1 cellular context compared by ENCODE assay signal in the genomic region with DNA sequence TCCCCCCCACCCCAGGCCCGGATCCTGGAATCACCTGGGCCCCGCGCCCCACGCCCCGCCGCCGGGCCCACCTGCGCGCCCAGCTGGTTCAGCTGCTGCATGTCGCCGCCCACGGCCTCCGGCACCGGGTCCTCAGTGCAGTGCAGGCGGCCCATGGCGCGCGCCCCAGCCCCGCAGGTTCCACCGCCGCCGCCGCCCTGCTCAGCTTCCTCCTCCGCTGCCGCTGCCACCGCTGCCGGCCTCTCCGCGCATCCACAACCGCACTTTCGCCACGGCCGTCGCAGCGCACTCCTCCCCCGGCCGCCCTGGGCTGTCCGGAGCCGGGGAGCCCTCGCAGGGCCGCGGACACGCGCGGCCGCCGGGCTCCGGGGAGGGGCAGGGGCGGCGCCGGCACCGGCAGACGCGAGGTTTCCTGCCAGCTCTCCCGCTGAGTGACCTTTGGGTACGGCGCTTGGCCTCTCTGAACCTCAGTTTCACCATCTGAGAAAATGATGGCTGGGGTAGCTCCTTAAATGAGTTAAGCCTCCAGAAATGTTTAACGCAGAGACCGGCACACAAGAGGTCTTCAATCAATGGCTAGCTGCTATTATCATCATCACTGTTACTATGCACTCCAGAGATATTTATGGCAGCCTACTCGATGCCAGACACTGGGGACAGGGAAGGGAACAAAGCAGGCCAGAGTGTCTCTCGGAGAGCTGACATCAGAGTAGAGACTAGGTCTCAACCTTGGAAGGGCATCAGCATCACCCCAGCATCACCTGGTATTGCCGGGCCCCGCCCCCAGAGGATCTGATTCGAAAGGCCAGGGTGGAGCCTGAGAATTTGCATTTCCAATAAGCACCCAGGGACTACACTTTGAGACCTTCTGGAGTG.
TF ChIP-seq lines count a peak whose summit lies in the region.

A gene (minus strand): TSS at position 231 of the 876 bp plus-strand sequence. CDS start 76 bp downstream, at position 155.

TF ChIP-seq in K562, 482 proteins besides CTCF, POLR2A, EP300 and RAD21 (continued from another document and continues in another):
- TF ChIP-seq, protein P1, sequence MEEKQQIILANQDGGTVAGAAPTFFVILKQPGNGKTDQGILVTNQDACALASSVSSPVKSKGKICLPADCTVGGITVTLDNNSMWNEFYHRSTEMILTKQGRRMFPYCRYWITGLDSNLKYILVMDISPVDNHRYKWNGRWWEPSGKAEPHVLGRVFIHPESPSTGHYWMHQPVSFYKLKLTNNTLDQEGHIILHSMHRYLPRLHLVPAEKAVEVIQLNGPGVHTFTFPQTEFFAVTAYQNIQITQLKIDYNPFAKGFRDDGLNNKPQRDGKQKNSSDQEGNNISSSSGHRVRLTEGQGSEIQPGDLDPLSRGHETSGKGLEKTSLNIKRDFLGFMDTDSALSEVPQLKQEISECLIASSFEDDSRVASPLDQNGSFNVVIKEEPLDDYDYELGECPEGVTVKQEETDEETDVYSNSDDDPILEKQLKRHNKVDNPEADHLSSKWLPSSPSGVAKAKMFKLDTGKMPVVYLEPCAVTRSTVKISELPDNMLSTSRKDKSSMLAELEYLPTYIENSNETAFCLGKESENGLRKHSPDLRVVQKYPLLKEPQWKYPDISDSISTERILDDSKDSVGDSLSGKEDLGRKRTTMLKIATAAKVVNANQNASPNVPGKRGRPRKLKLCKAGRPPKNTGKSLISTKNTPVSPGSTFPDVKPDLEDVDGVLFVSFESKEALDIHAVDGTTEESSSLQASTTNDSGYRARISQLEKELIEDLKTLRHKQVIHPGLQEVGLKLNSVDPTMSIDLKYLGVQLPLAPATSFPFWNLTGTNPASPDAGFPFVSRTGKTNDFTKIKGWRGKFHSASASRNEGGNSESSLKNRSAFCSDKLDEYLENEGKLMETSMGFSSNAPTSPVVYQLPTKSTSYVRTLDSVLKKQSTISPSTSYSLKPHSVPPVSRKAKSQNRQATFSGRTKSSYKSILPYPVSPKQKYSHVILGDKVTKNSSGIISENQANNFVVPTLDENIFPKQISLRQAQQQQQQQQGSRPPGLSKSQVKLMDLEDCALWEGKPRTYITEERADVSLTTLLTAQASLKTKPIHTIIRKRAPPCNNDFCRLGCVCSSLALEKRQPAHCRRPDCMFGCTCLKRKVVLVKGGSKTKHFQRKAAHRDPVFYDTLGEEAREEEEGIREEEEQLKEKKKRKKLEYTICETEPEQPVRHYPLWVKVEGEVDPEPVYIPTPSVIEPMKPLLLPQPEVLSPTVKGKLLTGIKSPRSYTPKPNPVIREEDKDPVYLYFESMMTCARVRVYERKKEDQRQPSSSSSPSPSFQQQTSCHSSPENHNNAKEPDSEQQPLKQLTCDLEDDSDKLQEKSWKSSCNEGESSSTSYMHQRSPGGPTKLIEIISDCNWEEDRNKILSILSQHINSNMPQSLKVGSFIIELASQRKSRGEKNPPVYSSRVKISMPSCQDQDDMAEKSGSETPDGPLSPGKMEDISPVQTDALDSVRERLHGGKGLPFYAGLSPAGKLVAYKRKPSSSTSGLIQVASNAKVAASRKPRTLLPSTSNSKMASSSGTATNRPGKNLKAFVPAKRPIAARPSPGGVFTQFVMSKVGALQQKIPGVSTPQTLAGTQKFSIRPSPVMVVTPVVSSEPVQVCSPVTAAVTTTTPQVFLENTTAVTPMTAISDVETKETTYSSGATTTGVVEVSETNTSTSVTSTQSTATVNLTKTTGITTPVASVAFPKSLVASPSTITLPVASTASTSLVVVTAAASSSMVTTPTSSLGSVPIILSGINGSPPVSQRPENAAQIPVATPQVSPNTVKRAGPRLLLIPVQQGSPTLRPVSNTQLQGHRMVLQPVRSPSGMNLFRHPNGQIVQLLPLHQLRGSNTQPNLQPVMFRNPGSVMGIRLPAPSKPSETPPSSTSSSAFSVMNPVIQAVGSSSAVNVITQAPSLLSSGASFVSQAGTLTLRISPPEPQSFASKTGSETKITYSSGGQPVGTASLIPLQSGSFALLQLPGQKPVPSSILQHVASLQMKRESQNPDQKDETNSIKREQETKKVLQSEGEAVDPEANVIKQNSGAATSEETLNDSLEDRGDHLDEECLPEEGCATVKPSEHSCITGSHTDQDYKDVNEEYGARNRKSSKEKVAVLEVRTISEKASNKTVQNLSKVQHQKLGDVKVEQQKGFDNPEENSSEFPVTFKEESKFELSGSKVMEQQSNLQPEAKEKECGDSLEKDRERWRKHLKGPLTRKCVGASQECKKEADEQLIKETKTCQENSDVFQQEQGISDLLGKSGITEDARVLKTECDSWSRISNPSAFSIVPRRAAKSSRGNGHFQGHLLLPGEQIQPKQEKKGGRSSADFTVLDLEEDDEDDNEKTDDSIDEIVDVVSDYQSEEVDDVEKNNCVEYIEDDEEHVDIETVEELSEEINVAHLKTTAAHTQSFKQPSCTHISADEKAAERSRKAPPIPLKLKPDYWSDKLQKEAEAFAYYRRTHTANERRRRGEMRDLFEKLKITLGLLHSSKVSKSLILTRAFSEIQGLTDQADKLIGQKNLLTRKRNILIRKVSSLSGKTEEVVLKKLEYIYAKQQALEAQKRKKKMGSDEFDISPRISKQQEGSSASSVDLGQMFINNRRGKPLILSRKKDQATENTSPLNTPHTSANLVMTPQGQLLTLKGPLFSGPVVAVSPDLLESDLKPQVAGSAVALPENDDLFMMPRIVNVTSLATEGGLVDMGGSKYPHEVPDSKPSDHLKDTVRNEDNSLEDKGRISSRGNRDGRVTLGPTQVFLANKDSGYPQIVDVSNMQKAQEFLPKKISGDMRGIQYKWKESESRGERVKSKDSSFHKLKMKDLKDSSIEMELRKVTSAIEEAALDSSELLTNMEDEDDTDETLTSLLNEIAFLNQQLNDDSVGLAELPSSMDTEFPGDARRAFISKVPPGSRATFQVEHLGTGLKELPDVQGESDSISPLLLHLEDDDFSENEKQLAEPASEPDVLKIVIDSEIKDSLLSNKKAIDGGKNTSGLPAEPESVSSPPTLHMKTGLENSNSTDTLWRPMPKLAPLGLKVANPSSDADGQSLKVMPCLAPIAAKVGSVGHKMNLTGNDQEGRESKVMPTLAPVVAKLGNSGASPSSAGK (IDR thresholded peaks at IDR 0.05), result 0 out of 2 replicates have a peak, but pooled peaks have one; percentile 20
- no peak for TF ChIP-seq NFE2 (IDR thresholded peaks at IDR 0.05; ENCODE audit: low read depth)
- peak; percentile 39; the same call in 1 of the 2 replicates for TF ChIP-seq ZNF24 (IDR thresholded peaks at IDR 0.05)
- no peak for TF ChIP-seq ZNF586 (CRISPR knock-in tag; conservative IDR thresholded peaks at IDR 0.05)
- no peak for TF ChIP-seq BRD9 (IDR thresholded peaks at IDR 0.05; ENCODE audit: low read depth, partially characterized antibody)
- TF ChIP-seq, protein P2, sequence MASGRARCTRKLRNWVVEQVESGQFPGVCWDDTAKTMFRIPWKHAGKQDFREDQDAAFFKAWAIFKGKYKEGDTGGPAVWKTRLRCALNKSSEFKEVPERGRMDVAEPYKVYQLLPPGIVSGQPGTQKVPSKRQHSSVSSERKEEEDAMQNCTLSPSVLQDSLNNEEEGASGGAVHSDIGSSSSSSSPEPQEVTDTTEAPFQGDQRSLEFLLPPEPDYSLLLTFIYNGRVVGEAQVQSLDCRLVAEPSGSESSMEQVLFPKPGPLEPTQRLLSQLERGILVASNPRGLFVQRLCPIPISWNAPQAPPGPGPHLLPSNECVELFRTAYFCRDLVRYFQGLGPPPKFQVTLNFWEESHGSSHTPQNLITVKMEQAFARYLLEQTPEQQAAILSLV (tag; IDR thresholded peaks at IDR 0.05), result no peak
- TF ChIP-seq, protein P3, sequence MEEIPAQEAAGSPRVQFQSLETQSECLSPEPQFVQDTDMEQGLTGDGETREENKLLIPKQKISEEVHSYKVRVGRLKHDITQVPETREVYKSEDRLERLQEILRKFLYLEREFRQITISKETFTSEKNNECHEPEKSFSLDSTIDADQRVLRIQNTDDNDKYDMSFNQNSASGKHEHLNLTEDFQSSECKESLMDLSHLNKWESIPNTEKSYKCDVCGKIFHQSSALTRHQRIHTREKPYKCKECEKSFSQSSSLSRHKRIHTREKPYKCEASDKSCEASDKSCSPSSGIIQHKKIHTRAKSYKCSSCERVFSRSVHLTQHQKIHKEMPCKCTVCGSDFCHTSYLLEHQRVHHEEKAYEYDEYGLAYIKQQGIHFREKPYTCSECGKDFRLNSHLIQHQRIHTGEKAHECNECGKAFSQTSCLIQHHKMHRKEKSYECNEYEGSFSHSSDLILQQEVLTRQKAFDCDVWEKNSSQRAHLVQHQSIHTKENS (CRISPR knock-in tag; IDR thresholded peaks at IDR 0.05), result no peak
- peak; percentile 52 to 64; a peak in 3 of 4 replicates for TF ChIP-seq KDM1A (IDR thresholded peaks at IDR 0.05)
- TF ChIP-seq, protein P4, sequence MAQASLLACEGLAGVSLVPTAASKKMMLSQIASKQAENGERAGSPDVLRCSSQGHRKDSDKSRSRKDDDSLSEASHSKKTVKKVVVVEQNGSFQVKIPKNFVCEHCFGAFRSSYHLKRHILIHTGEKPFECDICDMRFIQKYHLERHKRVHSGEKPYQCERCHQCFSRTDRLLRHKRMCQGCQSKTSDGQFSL (CRISPR knock-in tag; IDR thresholded peaks at IDR 0.05), result peak; percentile 89
- TF ChIP-seq, protein P4 (tag; IDR thresholded peaks at IDR 0.05), result peak in 1 of 2 experiments; percentile 79; a peak in 2 of 4 replicates
- TF ChIP-seq, protein P5, sequence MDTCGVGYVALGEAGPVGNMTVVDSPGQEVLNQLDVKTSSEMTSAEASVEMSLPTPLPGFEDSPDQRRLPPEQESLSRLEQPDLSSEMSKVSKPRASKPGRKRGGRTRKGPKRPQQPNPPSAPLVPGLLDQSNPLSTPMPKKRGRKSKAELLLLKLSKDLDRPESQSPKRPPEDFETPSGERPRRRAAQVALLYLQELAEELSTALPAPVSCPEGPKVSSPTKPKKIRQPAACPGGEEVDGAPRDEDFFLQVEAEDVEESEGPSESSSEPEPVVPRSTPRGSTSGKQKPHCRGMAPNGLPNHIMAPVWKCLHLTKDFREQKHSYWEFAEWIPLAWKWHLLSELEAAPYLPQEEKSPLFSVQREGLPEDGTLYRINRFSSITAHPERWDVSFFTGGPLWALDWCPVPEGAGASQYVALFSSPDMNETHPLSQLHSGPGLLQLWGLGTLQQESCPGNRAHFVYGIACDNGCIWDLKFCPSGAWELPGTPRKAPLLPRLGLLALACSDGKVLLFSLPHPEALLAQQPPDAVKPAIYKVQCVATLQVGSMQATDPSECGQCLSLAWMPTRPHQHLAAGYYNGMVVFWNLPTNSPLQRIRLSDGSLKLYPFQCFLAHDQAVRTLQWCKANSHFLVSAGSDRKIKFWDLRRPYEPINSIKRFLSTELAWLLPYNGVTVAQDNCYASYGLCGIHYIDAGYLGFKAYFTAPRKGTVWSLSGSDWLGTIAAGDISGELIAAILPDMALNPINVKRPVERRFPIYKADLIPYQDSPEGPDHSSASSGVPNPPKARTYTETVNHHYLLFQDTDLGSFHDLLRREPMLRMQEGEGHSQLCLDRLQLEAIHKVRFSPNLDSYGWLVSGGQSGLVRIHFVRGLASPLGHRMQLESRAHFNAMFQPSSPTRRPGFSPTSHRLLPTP (IDR thresholded peaks at IDR 0.05; ENCODE audit: borderline replicate concordance, extremely low read depth, insufficient read length), result no peak
- TF ChIP-seq ILF3 (IDR thresholded peaks at IDR 0.05; ENCODE audit: borderline replicate concordance), result no peak
- TF ChIP-seq NFE2L1 (tag; IDR thresholded peaks at IDR 0.05; ENCODE audit: borderline replicate concordance, low read depth), result no peak
- TF ChIP-seq PYGO2 (tag; IDR thresholded peaks at IDR 0.05), result no peak
- no peak for TF ChIP-seq ZFP1 (CRISPR knock-in tag; IDR thresholded peaks at IDR 0.05)
- TF ChIP-seq, protein P6, sequence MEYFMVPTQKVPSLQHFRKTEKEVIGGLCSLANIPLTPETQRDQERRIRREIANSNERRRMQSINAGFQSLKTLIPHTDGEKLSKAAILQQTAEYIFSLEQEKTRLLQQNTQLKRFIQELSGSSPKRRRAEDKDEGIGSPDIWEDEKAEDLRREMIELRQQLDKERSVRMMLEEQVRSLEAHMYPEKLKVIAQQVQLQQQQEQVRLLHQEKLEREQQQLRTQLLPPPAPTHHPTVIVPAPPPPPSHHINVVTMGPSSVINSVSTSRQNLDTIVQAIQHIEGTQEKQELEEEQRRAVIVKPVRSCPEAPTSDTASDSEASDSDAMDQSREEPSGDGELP (CRISPR knock-in tag; IDR thresholded peaks at IDR 0.05; ENCODE audit: borderline replicate concordance), result peak; percentile 52; the same call in 1 of the 2 replicates
- no peak for TF ChIP-seq POLR2H (tag; IDR thresholded peaks at IDR 0.05; ENCODE audit: low read depth)
- no peak for TF ChIP-seq RBM17 (IDR thresholded peaks at IDR 0.05; ENCODE audit: borderline replicate concordance, low read depth, low read length)
- TF ChIP-seq NR2C1 (IDR thresholded peaks at IDR 0.05), result no peak
- TF ChIP-seq NR2C1 (tag; IDR thresholded peaks at IDR 0.05), result no peak
- TF ChIP-seq DIDO1 (tag; IDR thresholded peaks at IDR 0.05; ENCODE audit: low read depth), result no peak
- TF ChIP-seq, protein P7, sequence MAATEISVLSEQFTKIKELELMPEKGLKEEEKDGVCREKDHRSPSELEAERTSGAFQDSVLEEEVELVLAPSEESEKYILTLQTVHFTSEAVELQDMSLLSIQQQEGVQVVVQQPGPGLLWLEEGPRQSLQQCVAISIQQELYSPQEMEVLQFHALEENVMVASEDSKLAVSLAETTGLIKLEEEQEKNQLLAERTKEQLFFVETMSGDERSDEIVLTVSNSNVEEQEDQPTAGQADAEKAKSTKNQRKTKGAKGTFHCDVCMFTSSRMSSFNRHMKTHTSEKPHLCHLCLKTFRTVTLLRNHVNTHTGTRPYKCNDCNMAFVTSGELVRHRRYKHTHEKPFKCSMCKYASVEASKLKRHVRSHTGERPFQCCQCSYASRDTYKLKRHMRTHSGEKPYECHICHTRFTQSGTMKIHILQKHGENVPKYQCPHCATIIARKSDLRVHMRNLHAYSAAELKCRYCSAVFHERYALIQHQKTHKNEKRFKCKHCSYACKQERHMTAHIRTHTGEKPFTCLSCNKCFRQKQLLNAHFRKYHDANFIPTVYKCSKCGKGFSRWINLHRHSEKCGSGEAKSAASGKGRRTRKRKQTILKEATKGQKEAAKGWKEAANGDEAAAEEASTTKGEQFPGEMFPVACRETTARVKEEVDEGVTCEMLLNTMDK (IDR thresholded peaks at IDR 0.05; ENCODE audit: borderline replicate concordance, insufficient read depth, low read depth, low read length, poor library complexity, severe bottlenecking), result no peak
- TF ChIP-seq BCOR (IDR thresholded peaks at IDR 0.05), result peak; percentile 77
- TF ChIP-seq SMARCB1 (IDR thresholded peaks at IDR 0.05; ENCODE audit: insufficient read length, low read depth), result no peak
- TF ChIP-seq, protein P8, sequence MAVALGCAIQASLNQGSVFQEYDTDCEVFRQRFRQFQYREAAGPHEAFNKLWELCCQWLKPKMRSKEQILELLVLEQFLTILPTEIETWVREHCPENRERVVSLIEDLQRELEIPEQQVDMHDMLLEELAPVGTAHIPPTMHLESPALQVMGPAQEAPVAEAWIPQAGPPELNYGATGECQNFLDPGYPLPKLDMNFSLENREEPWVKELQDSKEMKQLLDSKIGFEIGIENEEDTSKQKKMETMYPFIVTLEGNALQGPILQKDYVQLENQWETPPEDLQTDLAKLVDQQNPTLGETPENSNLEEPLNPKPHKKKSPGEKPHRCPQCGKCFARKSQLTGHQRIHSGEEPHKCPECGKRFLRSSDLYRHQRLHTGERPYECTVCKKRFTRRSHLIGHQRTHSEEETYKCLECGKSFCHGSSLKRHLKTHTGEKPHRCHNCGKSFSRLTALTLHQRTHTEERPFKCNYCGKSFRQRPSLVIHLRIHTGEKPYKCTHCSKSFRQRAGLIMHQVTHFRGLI (CRISPR knock-in tag; IDR thresholded peaks at IDR 0.05), result no peak
- peak; percentile 29 for TF ChIP-seq NEUROD1 (IDR thresholded peaks at IDR 0.05; ENCODE audit: borderline replicate concordance, low read depth, low read length, partially characterized antibody)
- TF ChIP-seq EP400 (IDR thresholded peaks at IDR 0.05), result no peak
- TF ChIP-seq FOXA1 (IDR thresholded peaks at IDR 0.05; ENCODE audit: borderline replicate concordance), result no peak
- no peak for TF ChIP-seq ZNF282 (CRISPR knock-in tag; IDR thresholded peaks at IDR 0.05)
- peak; percentile 34; the same call in 1 of the 2 replicates for TF ChIP-seq SOX6 (IDR thresholded peaks at IDR 0.05)
- no peak for TF ChIP-seq THRAP3 (IDR thresholded peaks at IDR 0.05; ENCODE audit: borderline replicate concordance)
